Comparison of ENCODE assay signal across 17 cellular contexts in genomic region chr11:107354780-107355179, GRCh38.
DNase-seq lines count a peak whose midpoint lies in the region; ATAC-seq lines count a peak whose summit lies in the region.
"Had no signal": no experiment of that assay in that cellular context is flagged by ENCODE, and none has a peak within 500 bp of the region (broad histone marks: within the 10 kb centered on the region; RNA-seq: fewer than 3 reads in every experiment).

No MANE protein-coding gene starts in this region.

- no peaks in the 10 kb centered on the region for H3K27me3 Mint-ChIP-seq in activated T-cell treated with anti-CD3 and anti-CD28 coated beads, Interleukin-2, amount 50 U/mL, for 24 hours
- no peaks in the 10 kb centered on the region for H3K27me3 Mint-ChIP-seq in activated naive CD8-positive, alpha-beta T cell treated with anti-CD3 and anti-CD28 coated beads, Interleukin-2, amount 50 U/mL, for 24 hours
- H3K27me3 Mint-ChIP-seq in activated naive CD8-positive, alpha-beta T cell treated with anti-CD3 and anti-CD28 coated beads for 36 hours = no peaks in the 10 kb centered on the region
- no peaks in the 10 kb centered on the region for H3K27me3 Mint-ChIP-seq in stimulated activated naive CD8-positive, alpha-beta T cell treated with anti-CD3 and anti-CD28 coated beads, Interleukin-15, amount 100 ng/mL, for 72 hours
- H3K27me3 Mint-ChIP-seq in activated CD4-positive, alpha-beta memory T cell treated with anti-CD3 and anti-CD28 coated beads for 36 hours = no peaks in the 10 kb centered on the region
- H3K27me3 Mint-ChIP-seq: B cell; CD4-positive, CD25-positive, alpha-beta regulatory T cell had no signal

- CTCF ChIA-PET in activated CD4-positive, alpha-beta memory T cell treated with anti-CD3 and anti-CD28 coated beads for 36 hours (lab: Charles Lee) = no interaction called here

- no peaks in the 10 kb centered on the region for H3K9me3 Mint-ChIP-seq in activated T-cell treated with anti-CD3 and anti-CD28 coated beads, Interleukin-2, amount 50 U/mL, for 24 hours
- peaks cover 3% of the 10 kb centered on the region for H3K9me3 Mint-ChIP-seq in activated naive CD8-positive, alpha-beta T cell treated with anti-CD3 and anti-CD28 coated beads, Interleukin-2, amount 50 U/mL, for 24 hours
- no peaks in the 10 kb centered on the region for H3K9me3 Mint-ChIP-seq in activated naive CD8-positive, alpha-beta T cell treated with anti-CD3 and anti-CD28 coated beads for 36 hours
- no peaks in the 10 kb centered on the region for H3K9me3 Mint-ChIP-seq in stimulated activated naive CD8-positive, alpha-beta T cell treated with anti-CD3 and anti-CD28 coated beads, Interleukin-15, amount 100 ng/mL, for 72 hours
- no peaks in the 10 kb centered on the region for H3K9me3 Mint-ChIP-seq in activated CD4-positive, alpha-beta memory T cell treated with anti-CD3 and anti-CD28 coated beads for 36 hours
- H3K9me3 Mint-ChIP-seq: CD8-positive, alpha-beta T cell had no signal

- peaks cover 72% of the 10 kb centered on the region for H3K36me3 Mint-ChIP-seq in activated T-cell treated with anti-CD3 and anti-CD28 coated beads, Interleukin-2, amount 50 U/mL, for 24 hours (ENCODE audit: low read depth)
- peaks cover 30% of the 10 kb centered on the region for H3K36me3 Mint-ChIP-seq in activated naive CD8-positive, alpha-beta T cell treated with anti-CD3 and anti-CD28 coated beads, Interleukin-2, amount 50 U/mL, for 24 hours (ENCODE audit: low read depth)
- H3K36me3 Mint-ChIP-seq in activated naive CD8-positive, alpha-beta T cell treated with anti-CD3 and anti-CD28 coated beads for 36 hours = peaks cover 27% of the 10 kb centered on the region
- H3K36me3 Mint-ChIP-seq in activated CD4-positive, alpha-beta memory T cell treated with anti-CD3 and anti-CD28 coated beads for 36 hours = peaks cover 37% of the 10 kb centered on the region

- H3K27ac Mint-ChIP-seq in activated T-cell treated with anti-CD3 and anti-CD28 coated beads, Interleukin-2, amount 50 U/mL, for 24 hours = peak overlapping the region; percentile 66
- no peak overlapping the region for H3K27ac Mint-ChIP-seq in activated naive CD8-positive, alpha-beta T cell treated with anti-CD3 and anti-CD28 coated beads, Interleukin-2, amount 50 U/mL, for 24 hours
- no peak overlapping the region for H3K27ac Mint-ChIP-seq in activated naive CD8-positive, alpha-beta T cell treated with anti-CD3 and anti-CD28 coated beads for 36 hours
- no peak overlapping the region for H3K27ac Mint-ChIP-seq in stimulated activated naive CD8-positive, alpha-beta T cell treated with anti-CD3 and anti-CD28 coated beads, Interleukin-15, amount 100 ng/mL, for 72 hours
- no peak overlapping the region for H3K27ac Mint-ChIP-seq in activated CD4-positive, alpha-beta memory T cell treated with anti-CD3 and anti-CD28 coated beads for 36 hours
- H3K27ac Mint-ChIP-seq: B cell; CD4-positive, CD25-positive, alpha-beta regulatory T cell; CD8-positive, alpha-beta T cell had no signal

- peak; percentile 64 to 79 for ATAC-seq in activated CD4-positive, CD25-positive, alpha-beta regulatory T cell treated with anti-CD3 and anti-CD28 coated beads, Interleukin-2, amount 50 U/mL, for 24 hours
- ATAC-seq in activated naive CD8-positive, alpha-beta T cell treated with anti-CD3 and anti-CD28 coated beads, Interleukin-2, amount 50 U/mL, for 24 hours = peak; percentile 88
- peak; percentile 76 for ATAC-seq in stimulated activated naive CD8-positive, alpha-beta T cell treated with anti-CD3 and anti-CD28 coated beads, Interleukin-15, amount 100 ng/mL, for 72 hours
- ATAC-seq: CD8-positive, alpha-beta T cell had no signal

- POLR2A ChIA-PET in activated CD4-positive, alpha-beta memory T cell treated with anti-CD3 and anti-CD28 coated beads for 36 hours (lab: Charles Lee) = no interaction called here

- DNase-seq in activated CD4-positive, CD25-positive, alpha-beta regulatory T cell treated with anti-CD3 and anti-CD28 coated beads, Interleukin-2, amount 50 U/mL, for 72 hours = no peak
- no peak for DNase-seq in activated T-cell treated with anti-CD3 and anti-CD28 coated beads, Interleukin-2, amount 50 U/mL, for 24 hours
- DNase-seq in activated T-cell treated with anti-CD3 and anti-CD28 coated beads for 4 hours = no peak
- DNase-seq in activated naive CD8-positive, alpha-beta T cell treated with anti-CD3 and anti-CD28 coated beads, Interleukin-2, amount 50 U/mL, for 24 hours = no peak
- DNase-seq in activated naive CD8-positive, alpha-beta T cell treated with anti-CD3 and anti-CD28 coated beads for 36 hours = no peak
- no peak for DNase-seq in stimulated activated naive CD8-positive, alpha-beta T cell treated with anti-CD3 and anti-CD28 coated beads, Interleukin-15, amount 100 ng/mL, for 72 hours
- DNase-seq in activated CD4-positive, alpha-beta memory T cell treated with anti-CD3 and anti-CD28 coated beads for 36 hours = no peak
- DNase-seq: Caco-2; CD4-positive, CD25-positive, alpha-beta regulatory T cell; CD8-positive, alpha-beta T cell; DMS153; DND-41; GM23248; H7; HCEC 1CT had no signal

- peaks cover 9% of the 10 kb centered on the region for H3K4me1 Mint-ChIP-seq in activated T-cell treated with anti-CD3 and anti-CD28 coated beads, Interleukin-2, amount 50 U/mL, for 24 hours (ENCODE audit: low read depth)
- H3K4me1 Mint-ChIP-seq in activated naive CD8-positive, alpha-beta T cell treated with anti-CD3 and anti-CD28 coated beads, Interleukin-2, amount 50 U/mL, for 24 hours = peaks cover 2% of the 10 kb centered on the region
- H3K4me1 Mint-ChIP-seq in activated naive CD8-positive, alpha-beta T cell treated with anti-CD3 and anti-CD28 coated beads for 36 hours = peaks cover 7% of the 10 kb centered on the region
- no peaks in the 10 kb centered on the region for H3K4me1 Mint-ChIP-seq in stimulated activated naive CD8-positive, alpha-beta T cell treated with anti-CD3 and anti-CD28 coated beads, Interleukin-15, amount 100 ng/mL, for 72 hours
- peaks cover 3% of the 10 kb centered on the region for H3K4me1 Mint-ChIP-seq in activated CD4-positive, alpha-beta memory T cell treated with anti-CD3 and anti-CD28 coated beads for 36 hours (ENCODE audit: low read depth)
- H3K4me1 Mint-ChIP-seq: B cell had no signal

- no peak overlapping the region for H3K4me3 Mint-ChIP-seq in activated T-cell treated with anti-CD3 and anti-CD28 coated beads, Interleukin-2, amount 50 U/mL, for 24 hours
- no peak overlapping the region for H3K4me3 Mint-ChIP-seq in activated naive CD8-positive, alpha-beta T cell treated with anti-CD3 and anti-CD28 coated beads, Interleukin-2, amount 50 U/mL, for 24 hours
- H3K4me3 Mint-ChIP-seq in activated naive CD8-positive, alpha-beta T cell treated with anti-CD3 and anti-CD28 coated beads for 36 hours = no peak overlapping the region
- no peak overlapping the region for H3K4me3 Mint-ChIP-seq in stimulated activated naive CD8-positive, alpha-beta T cell treated with anti-CD3 and anti-CD28 coated beads, Interleukin-15, amount 100 ng/mL, for 72 hours
- no peak overlapping the region for H3K4me3 Mint-ChIP-seq in activated CD4-positive, alpha-beta memory T cell treated with anti-CD3 and anti-CD28 coated beads for 36 hours
- H3K4me3 Mint-ChIP-seq: B cell; CD4-positive, CD25-positive, alpha-beta regulatory T cell; CD8-positive, alpha-beta T cell had no signal

- intact Hi-C loops in activated CD4-positive, alpha-beta memory T cell treated with anti-CD3 and anti-CD28 coated beads for 36 hours (cut with micrococcal nuclease) = no loop called here
